Comparison of ENCODE assay signal across 20 cellular contexts in the genomic region with DNA sequence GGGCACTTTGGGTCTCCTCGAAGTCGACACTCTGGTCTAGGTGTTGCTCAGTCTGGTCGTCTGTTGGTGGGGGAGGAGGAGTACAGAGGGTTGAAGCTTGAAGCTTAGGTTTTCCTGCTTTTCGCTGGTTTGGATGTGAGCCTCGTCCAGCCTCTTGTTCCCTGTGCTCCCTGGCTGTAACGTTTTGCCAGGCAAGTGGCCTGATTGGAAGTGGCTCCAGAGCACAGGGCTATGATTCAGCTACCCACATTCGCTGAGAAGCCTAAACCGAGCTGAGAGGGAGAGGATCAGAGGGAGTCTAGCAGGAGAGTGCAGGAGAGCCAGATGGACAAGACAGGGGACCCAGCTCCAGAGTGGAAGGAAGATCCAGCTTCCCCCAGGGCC. TPM values are rescaled to one million over a fixed set of nuclear protein-coding genes. Genes with fewer than 3 reads are reported as not detected.
DNase-seq lines count a peak whose midpoint lies in the region; ATAC-seq and TF ChIP-seq lines count a peak whose summit lies in the region.
"Had no signal": no experiment of that assay in that cellular context is flagged by ENCODE, and none has a peak within 500 bp of the region (broad histone marks: within the 10 kb centered on the region; RNA-seq: fewer than 3 reads in every experiment).

No MANE protein-coding gene starts in this region.

- ATAC-seq in GM18909 (IDR thresholded peaks at IDR 0.05; ENCODE audit: poor library complexity, unreplicated experiment), result no peak
- ATAC-seq: activated CD8-positive, alpha-beta T cell treated with anti-CD3 and anti-CD28 coated beads for 36 hours; effector memory CD8-positive, alpha-beta T cell had no signal

- peaks cover 81% of the 10 kb centered on the region for H3K4me1 ChIP-seq in SJSA1 (replicated peaks)
- peaks cover 92% of the 10 kb centered on the region for H3K4me1 ChIP-seq in suprapubic skin
- peaks cover 10 to 22% of the 10 kb centered on the region in 2 donors for H3K4me1 ChIP-seq in thyroid gland

- H3K36me3 Mint-ChIP-seq in HFFc6 (ENCODE audit: low read depth), result no peaks in the 10 kb centered on the region

- no peaks in the 10 kb centered on the region for H3K9me3 Mint-ChIP-seq in HFFc6
- H3K9me3 Mint-ChIP-seq: activated CD8-positive, alpha-beta T cell treated with anti-CD3 and anti-CD28 coated beads for 36 hours; effector memory CD8-positive, alpha-beta T cell had no signal

- H3K4me3 ChIP-seq in SJSA1, result peak overlapping the region; percentile 19
- peak overlapping the region; percentile 37 for H3K4me3 ChIP-seq in suprapubic skin
- H3K4me3 ChIP-seq in thyroid gland (replicated peaks in 1 of 3), result no peak overlapping the region
- H3K4me3 ChIP-seq: right atrium auricular region had no signal

- peaks cover 16% of the 10 kb centered on the region for H3K4me1 Mint-ChIP-seq in HFFc6 (ENCODE audit: low read depth)

- no peak overlapping the region for H3K27ac Mint-ChIP-seq in HFFc6
- H3K27ac Mint-ChIP-seq: activated CD8-positive, alpha-beta T cell treated with anti-CD3 and anti-CD28 coated beads for 36 hours; effector memory CD8-positive, alpha-beta T cell had no signal

- peak in 1 of 2 donors; percentile 38 for TF ChIP-seq POLR2A in suprapubic skin (IDR thresholded peaks at IDR 0.05)
- no peak for TF ChIP-seq POLR2A in thyroid gland (IDR thresholded peaks at IDR 0.05)

- intact Hi-C loops in thyroid gland (cut with DNase I), result no loop called here

- H3K9me3 ChIP-seq in SJSA1 (replicated peaks) (no peaks in the 10 kb centered on the region), suprapubic skin (no peaks in the 10 kb centered on the region), thyroid gland (no peaks in the 10 kb centered on the region)
- H3K9me3 ChIP-seq: right atrium auricular region had no signal

- H3K27me3 ChIP-seq in SJSA1 (replicated peaks) (no peaks in the 10 kb centered on the region), suprapubic skin (peaks cover 27% of the 10 kb centered on the region), thyroid gland (peaks cover 86% of the 10 kb centered on the region)

- no peak for TF ChIP-seq EP300 in suprapubic skin (IDR thresholded peaks at IDR 0.05)

- H3K27ac ChIP-seq in SJSA1 (peak overlapping the region; percentile 33), suprapubic skin (peak overlapping the region; percentile 98), thyroid gland (no peak overlapping the region)
- H3K27ac ChIP-seq: brain microvascular endothelial cell, right atrium auricular region, RWPE1 had no signal

- TF ChIP-seq CTCF in suprapubic skin (IDR thresholded peaks at IDR 0.05) (no peak), thyroid gland (IDR thresholded peaks at IDR 0.05) (no peak), HFFc6 (IDR thresholded peaks at IDR 0.05) (no peak)

- WGBS in suprapubic skin, result 21% methylated on average over 8 of the region's 8 CpGs
- 3 to 5% methylated on average over 7 to 8 of the region's 8 CpGs for WGBS in thyroid gland, 2 donors

- DNase-seq in DMS79 treated with DMSO at 0.1 percent for 48 hours (lab: John Stamatoyannopoulos, UW) (peak; percentile 23), DMS79 (lab: John Stamatoyannopoulos, UW) (no peak), SJSA1 (ENCODE audit: low read depth in 1 of 2, low spot score in 2 of 2) (peak in 1 of 2 experiments; percentile 61), kidney tubule cell (ENCODE audit: low spot score) (peak; percentile 82), suprapubic skin (ENCODE audit: low spot score in 2 of 2) (peak in 1 of 2 donors; percentile 78), thyroid gland (no peak), HFFc6 (no peak)
- DNase-seq: 8988T; activated CD8-positive, alpha-beta T cell treated with anti-CD3 and anti-CD28 coated beads for 36 hours; activated effector memory CD4-positive, alpha-beta T cell treated with Interleukin-2 at 50 U/mL for 16 hours; brain microvascular endothelial cell; Calu3; effector memory CD8-positive, alpha-beta T cell; islet precursor cell; naive B cell; NCI-H1048; T-helper 9 cell had no signal

- H3K27me3 Mint-ChIP-seq in HFFc6 (ENCODE audit: insufficient read depth), result peaks cover 69% of the 10 kb centered on the region

- H3K36me3 ChIP-seq in SJSA1, result peaks cover 2% of the 10 kb centered on the region; the same call in 1 of the 2 replicates
- no peaks in the 10 kb centered on the region for H3K36me3 ChIP-seq in suprapubic skin
- H3K36me3 ChIP-seq in thyroid gland, result no peaks in the 10 kb centered on the region
- H3K36me3 ChIP-seq: brain microvascular endothelial cell, right atrium auricular region had no signal

- H3K4me3 Mint-ChIP-seq in HFFc6, result no peak overlapping the region
- H3K4me3 Mint-ChIP-seq: activated CD8-positive, alpha-beta T cell treated with anti-CD3 and anti-CD28 coated beads for 36 hours; effector memory CD8-positive, alpha-beta T cell had no signal

RNA-seq across cellular contexts. Expression of a gene that starts 6.1 kb away (rescaled TPM):
- 3.2 and 7.5 TPM in 2 replicates for total RNA-seq in SJSA1 (2014; rRNA removed; shearing (Covaris generic))
- total RNA-seq in suprapubic skin, result 10 to 100 TPM in 3 of 4 donors, 1 to 10 TPM in 1; 8.8 to 24.7 (median 13.3) TPM
- total RNA-seq in thyroid gland, result not detected
- total RNA-seq in HFFc6 (2021; fragmentation: NEBNext Ultra II Directional; extraction: Animal tissue kit (Norgen Biotek cat#: 25700)), result 1 to 10 TPM in 3 of 6 experiments, under 1 TPM in 2, not detected in 1; 0.33 to 1.4 (median 1.3) TPM
- total RNA-seq: activated CD8-positive, alpha-beta T cell treated with anti-CD3 and anti-CD28 coated beads for 36 hours; right atrium auricular region had no signal

RNA-seq across cellular contexts. Expression of a gene that starts 8.9 kb away (rescaled TPM):
- 9.6 and 14.2 TPM in 2 replicates for total RNA-seq in SJSA1 (2014; rRNA removed; shearing (Covaris generic))
- 10 to 100 TPM in 1 of 4 donors, 1 to 10 TPM in 3; 4.9 to 12.2 (median 6.1) TPM for total RNA-seq in suprapubic skin
- under 1 TPM in 2 of 4 donors, not detected in 2; 0.22 to 0.27 TPM for total RNA-seq in thyroid gland
- 1 to 10 TPM in 3 of 6 experiments, under 1 TPM in 3; 0.17 to 1.5 (median 1.1) TPM for total RNA-seq in HFFc6 (2021; fragmentation: NEBNext Ultra II Directional; extraction: Animal tissue kit (Norgen Biotek cat#: 25700))
- total RNA-seq: activated CD8-positive, alpha-beta T cell treated with anti-CD3 and anti-CD28 coated beads for 36 hours; right atrium auricular region had no signal

RNA-seq across cellular contexts. Expression of a gene that starts 16.3 kb away (rescaled TPM):
- total RNA-seq in SJSA1 (2014; rRNA removed; shearing (Covaris generic)), result 11.1 and 13.5 TPM in 2 replicates
- total RNA-seq in suprapubic skin, result 10 to 100 TPM in 2 of 4 donors, 1 to 10 TPM in 2; 1.4 to 15.7 (median 10.7) TPM
- total RNA-seq in thyroid gland, result not detected
- 1 to 10 TPM in 4 of 6 experiments, under 1 TPM in 1, not detected in 1; 0.26 to 3.7 (median 2.8) TPM for total RNA-seq in HFFc6 (2021; fragmentation: NEBNext Ultra II Directional; extraction: Animal tissue kit (Norgen Biotek cat#: 25700))
- total RNA-seq: activated CD8-positive, alpha-beta T cell treated with anti-CD3 and anti-CD28 coated beads for 36 hours; Calu3; right atrium auricular region had no signal

RNA-seq across cellular contexts. Expression of a gene that starts 17.7 kb away (rescaled TPM):
- 0.19 and 1.3 TPM in 2 replicates for total RNA-seq in SJSA1 (2014; rRNA removed; shearing (Covaris generic))
- total RNA-seq in suprapubic skin, result 1 to 10 TPM in 3 of 4 donors, under 1 TPM in 1; 0.23 to 8.4 (median 1.6) TPM
- total RNA-seq in thyroid gland, result not detected
- total RNA-seq in HFFc6 (2021; fragmentation: NEBNext Ultra II Directional; extraction: Animal tissue kit (Norgen Biotek cat#: 25700)), result not detected
- total RNA-seq: activated CD8-positive, alpha-beta T cell treated with anti-CD3 and anti-CD28 coated beads for 36 hours; right atrium auricular region had no signal

RNA-seq across cellular contexts. Expression of a gene that starts 18.1 kb away (rescaled TPM):
- 4.3 and 4.6 TPM in 2 replicates for total RNA-seq in SJSA1 (2014; rRNA removed; shearing (Covaris generic))
- 1 to 10 TPM; 3.1 to 3.7 (median 3.5) TPM for total RNA-seq in suprapubic skin
- not detected for total RNA-seq in thyroid gland
- 1 to 10 TPM in 4 of 6 experiments, under 1 TPM in 2; 0.09 to 2.2 (median 1.8) TPM for total RNA-seq in HFFc6 (2021; fragmentation: NEBNext Ultra II Directional; extraction: Animal tissue kit (Norgen Biotek cat#: 25700))
- total RNA-seq: activated CD8-positive, alpha-beta T cell treated with anti-CD3 and anti-CD28 coated beads for 36 hours; Calu3; right atrium auricular region had no signal

Comparison
In these comparisons a context has a peak if more than half of its experiments do, and no peak if none do; other contexts are left out.
1. DNase-seq: peak in DMS79 treated with DMSO at 0.1 percent for 48 hours (single experiment) and kidney tubule cell (single experiment); none in DMS79 (single experiment), thyroid gland (0 of 2) and HFFc6 (single experiment).
2. H3K27ac ChIP-seq: peak in SJSA1 (single experiment) and suprapubic skin (single experiment); none in thyroid gland (0 of 3).
3. H3K4me3 ChIP-seq: peak in SJSA1 (single experiment) and suprapubic skin (single experiment); none in thyroid gland (0 of 3).